In the genomic region with DNA sequence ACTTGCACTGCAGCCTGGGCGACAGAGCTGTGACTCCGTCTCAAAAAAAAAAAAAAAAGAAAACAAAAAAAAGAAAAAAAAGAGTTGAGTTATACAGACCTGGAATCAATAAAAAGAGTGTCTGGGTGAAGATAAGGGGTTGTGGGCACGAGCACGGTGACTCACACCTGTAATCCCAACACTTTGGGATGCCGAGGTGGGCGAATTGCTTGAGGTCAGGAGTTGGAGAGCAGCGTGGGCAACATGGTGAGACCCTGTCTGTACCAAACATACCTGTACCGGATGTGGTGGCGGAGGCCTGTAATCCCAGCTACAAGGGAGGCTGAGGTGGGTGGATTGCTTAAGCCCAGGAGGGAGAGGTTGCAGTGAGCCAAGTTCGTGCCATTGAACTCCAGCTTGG, we compare ENCODE assay signal across 1 cellular context.
TF ChIP-seq lines count a peak whose summit lies in the region.

No MANE protein-coding gene starts in this region.

TF ChIP-seq in GM23338, 12 proteins besides CTCF, POLR2A, EP300 and RAD21 (continued from another document):
- no peak for TF ChIP-seq ZNF462 (CRISPR knock-in tag; IDR thresholded peaks at IDR 0.05)
- TF ChIP-seq POLR2AphosphoS5 (IDR thresholded peaks at IDR 0.05; ENCODE audit: low read depth) = no peak
